Comparison of ENCODE assay signal across 1 cellular context in the genomic region with DNA sequence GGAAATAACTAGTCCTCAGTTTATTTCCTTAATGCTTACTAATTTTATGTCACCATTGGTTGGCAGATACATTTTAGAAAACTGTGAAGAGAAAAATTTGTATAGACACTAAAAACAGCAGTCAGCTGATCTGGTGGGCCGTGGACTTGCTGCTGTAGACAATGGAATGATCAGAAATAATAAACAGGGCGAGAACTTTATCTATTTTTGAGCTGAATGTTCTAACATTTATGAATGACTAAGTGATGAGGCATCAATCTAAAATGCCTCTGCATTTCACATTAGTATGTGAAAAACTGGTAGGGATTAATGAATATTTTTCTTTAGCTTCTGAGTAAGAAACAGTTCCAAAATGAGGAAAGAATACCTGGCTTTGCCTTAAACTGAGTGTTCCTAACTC.
TF ChIP-seq lines count a peak whose summit lies in the region.

No MANE protein-coding gene starts in this region.

TF ChIP-seq in GM23338, 12 proteins besides CTCF, POLR2A, EP300 and RAD21 (continued from another document):
- TF ChIP-seq, protein P1, sequence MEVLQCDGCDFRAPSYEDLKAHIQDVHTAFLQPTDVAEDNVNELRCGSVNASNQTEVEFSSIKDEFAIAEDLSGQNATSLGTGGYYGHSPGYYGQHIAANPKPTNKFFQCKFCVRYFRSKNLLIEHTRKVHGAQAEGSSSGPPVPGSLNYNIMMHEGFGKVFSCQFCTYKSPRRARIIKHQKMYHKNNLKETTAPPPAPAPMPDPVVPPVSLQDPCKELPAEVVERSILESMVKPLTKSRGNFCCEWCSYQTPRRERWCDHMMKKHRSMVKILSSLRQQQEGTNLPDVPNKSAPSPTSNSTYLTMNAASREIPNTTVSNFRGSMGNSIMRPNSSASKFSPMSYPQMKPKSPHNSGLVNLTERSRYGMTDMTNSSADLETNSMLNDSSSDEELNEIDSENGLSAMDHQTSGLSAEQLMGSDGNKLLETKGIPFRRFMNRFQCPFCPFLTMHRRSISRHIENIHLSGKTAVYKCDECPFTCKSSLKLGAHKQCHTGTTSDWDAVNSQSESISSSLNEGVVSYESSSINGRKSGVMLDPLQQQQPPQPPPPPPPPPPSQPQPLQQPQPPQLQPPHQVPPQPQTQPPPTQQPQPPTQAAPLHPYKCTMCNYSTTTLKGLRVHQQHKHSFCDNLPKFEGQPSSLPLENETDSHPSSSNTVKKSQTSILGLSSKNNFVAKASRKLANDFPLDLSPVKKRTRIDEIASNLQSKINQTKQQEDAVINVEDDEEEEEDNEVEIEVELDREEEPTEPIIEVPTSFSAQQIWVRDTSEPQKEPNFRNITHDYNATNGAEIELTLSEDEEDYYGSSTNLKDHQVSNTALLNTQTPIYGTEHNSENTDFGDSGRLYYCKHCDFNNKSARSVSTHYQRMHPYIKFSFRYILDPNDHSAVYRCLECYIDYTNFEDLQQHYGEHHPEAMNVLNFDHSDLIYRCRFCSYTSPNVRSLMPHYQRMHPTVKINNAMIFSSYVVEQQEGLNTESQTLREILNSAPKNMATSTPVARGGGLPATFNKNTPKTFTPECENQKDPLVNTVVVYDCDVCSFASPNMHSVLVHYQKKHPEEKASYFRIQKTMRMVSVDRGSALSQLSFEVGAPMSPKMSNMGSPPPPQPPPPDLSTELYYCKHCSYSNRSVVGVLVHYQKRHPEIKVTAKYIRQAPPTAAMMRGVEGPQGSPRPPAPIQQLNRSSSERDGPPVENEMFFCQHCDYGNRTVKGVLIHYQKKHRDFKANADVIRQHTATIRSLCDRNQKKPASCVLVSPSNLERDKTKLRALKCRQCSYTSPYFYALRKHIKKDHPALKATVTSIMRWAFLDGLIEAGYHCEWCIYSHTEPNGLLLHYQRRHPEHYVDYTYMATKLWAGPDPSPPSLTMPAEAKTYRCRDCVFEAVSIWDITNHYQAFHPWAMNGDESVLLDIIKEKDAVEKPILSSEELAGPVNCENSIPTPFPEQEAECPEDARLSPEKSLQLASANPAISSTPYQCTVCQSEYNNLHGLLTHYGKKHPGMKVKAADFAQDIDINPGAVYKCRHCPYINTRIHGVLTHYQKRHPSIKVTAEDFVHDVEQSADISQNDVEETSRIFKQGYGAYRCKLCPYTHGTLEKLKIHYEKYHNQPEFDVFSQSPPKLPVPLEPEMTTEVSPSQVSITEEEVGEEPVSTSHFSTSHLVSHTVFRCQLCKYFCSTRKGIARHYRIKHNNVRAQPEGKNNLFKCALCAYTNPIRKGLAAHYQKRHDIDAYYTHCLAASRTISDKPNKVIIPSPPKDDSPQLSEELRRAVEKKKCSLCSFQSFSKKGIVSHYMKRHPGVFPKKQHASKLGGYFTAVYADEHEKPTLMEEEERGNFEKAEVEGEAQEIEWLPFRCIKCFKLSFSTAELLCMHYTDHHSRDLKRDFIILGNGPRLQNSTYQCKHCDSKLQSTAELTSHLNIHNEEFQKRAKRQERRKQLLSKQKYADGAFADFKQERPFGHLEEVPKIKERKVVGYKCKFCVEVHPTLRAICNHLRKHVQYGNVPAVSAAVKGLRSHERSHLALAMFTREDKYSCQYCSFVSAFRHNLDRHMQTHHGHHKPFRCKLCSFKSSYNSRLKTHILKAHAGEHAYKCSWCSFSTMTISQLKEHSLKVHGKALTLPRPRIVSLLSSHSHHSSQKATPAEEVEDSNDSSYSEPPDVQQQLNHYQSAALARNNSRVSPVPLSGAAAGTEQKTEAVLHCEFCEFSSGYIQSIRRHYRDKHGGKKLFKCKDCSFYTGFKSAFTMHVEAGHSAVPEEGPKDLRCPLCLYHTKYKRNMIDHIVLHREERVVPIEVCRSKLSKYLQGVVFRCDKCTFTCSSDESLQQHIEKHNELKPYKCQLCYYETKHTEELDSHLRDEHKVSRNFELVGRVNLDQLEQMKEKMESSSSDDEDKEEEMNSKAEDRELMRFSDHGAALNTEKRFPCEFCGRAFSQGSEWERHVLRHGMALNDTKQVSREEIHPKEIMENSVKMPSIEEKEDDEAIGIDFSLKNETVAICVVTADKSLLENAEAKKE (CRISPR knock-in tag; IDR thresholded peaks at IDR 0.05), result no peak
- TF ChIP-seq EZH2phosphoT487 (IDR thresholded peaks at IDR 0.05; ENCODE audit: unreplicated experiment) (no peak), NANOG (IDR thresholded peaks at IDR 0.05; ENCODE audit: borderline replicate concordance) (no peak), EZH2 (IDR thresholded peaks at IDR 0.05; ENCODE audit: low read depth, unreplicated experiment) (no peak), ZNF331 (CRISPR knock-in tag; IDR thresholded peaks at IDR 0.05; ENCODE audit: low read depth) (no peak)
- TF ChIP-seq, protein P2, sequence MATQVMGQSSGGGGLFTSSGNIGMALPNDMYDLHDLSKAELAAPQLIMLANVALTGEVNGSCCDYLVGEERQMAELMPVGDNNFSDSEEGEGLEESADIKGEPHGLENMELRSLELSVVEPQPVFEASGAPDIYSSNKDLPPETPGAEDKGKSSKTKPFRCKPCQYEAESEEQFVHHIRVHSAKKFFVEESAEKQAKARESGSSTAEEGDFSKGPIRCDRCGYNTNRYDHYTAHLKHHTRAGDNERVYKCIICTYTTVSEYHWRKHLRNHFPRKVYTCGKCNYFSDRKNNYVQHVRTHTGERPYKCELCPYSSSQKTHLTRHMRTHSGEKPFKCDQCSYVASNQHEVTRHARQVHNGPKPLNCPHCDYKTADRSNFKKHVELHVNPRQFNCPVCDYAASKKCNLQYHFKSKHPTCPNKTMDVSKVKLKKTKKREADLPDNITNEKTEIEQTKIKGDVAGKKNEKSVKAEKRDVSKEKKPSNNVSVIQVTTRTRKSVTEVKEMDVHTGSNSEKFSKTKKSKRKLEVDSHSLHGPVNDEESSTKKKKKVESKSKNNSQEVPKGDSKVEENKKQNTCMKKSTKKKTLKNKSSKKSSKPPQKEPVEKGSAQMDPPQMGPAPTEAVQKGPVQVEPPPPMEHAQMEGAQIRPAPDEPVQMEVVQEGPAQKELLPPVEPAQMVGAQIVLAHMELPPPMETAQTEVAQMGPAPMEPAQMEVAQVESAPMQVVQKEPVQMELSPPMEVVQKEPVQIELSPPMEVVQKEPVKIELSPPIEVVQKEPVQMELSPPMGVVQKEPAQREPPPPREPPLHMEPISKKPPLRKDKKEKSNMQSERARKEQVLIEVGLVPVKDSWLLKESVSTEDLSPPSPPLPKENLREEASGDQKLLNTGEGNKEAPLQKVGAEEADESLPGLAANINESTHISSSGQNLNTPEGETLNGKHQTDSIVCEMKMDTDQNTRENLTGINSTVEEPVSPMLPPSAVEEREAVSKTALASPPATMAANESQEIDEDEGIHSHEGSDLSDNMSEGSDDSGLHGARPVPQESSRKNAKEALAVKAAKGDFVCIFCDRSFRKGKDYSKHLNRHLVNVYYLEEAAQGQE (IDR thresholded peaks at IDR 0.05; ENCODE audit: unreplicated experiment), result no peak
